8 cellular contexts compared by ENCODE assay signal in genomic region chr12:7935773-7936581, GRCh38. TPM values are rescaled to one million over a fixed set of nuclear protein-coding genes. Genes with fewer than 3 reads are reported as not detected.
DNase-seq lines count a peak whose midpoint lies in the region; TF ChIP-seq lines count a peak whose summit lies in the region.

SLC2A3 (minus strand) TSS chr12:7936187; CDS start chr12:7936034, 153 bp downstream.

- peaks cover 17% of the 10 kb centered on the region for H3K4me1 Mint-ChIP-seq in activated T-cell treated with anti-CD3 and anti-CD28 coated beads, Interleukin-2, amount 50 U/mL, for 24 hours (ENCODE audit: low read depth)

- CTCF ChIA-PET in PC-9 (lab: Charles Lee) = interaction anchor here (0.5 to 3.1 kb wide), 5 partner anchors 12 to 103 kb away, joined by 3 to 19 read pairs (median 7); no protein-coding TSS in a partner anchor

- H3K79me2 ChIP-seq in PC-9 (ENCODE audit: low read depth) = peaks cover 25% of the 10 kb centered on the region

- intact Hi-C loops in PC-9 (cut with micrococcal nuclease; ENCODE audit: unreplicated experiment) = loop anchor here (1.0 kb wide), 1 partner anchor 24 kb away; no protein-coding TSS in a partner anchor
- intact Hi-C loops in esophagus squamous epithelium (cut with DNase I) = loop anchor here (10.0 kb wide), 1 partner anchor 59 kb away; no protein-coding TSS in a partner anchor

- peaks cover 9% of the 10 kb centered on the region; the same call in 1 of the 2 replicates for H3K36me3 ChIP-seq in PC-9 (ENCODE audit: low read depth)
- H3K36me3 ChIP-seq in esophagus squamous epithelium = peaks cover 0 to 20% (median 0%) of the 10 kb centered on the region in 3 donors
- no peaks in the 10 kb centered on the region for H3K36me3 ChIP-seq in mucosa of stomach (ENCODE audit: control insufficient read depth, insufficient read depth, low read length)

- H3K27me3 ChIP-seq in PC-9 (ENCODE audit: insufficient read depth, low read depth) (no peaks in the 10 kb centered on the region), esophagus squamous epithelium (no peaks in the 10 kb centered on the region), mucosa of stomach (ENCODE audit: control insufficient read depth, insufficient read depth, low read length) (no peaks in the 10 kb centered on the region)

- H3K9me3 Mint-ChIP-seq in activated T-cell treated with anti-CD3 and anti-CD28 coated beads, Interleukin-2, amount 50 U/mL, for 24 hours = no peaks in the 10 kb centered on the region

- no peaks in the 10 kb centered on the region for H3K9me3 ChIP-seq in PC-9 (ENCODE audit: insufficient read depth, low read depth)
- no peaks in the 10 kb centered on the region for H3K9me3 ChIP-seq in esophagus squamous epithelium
- no peaks in the 10 kb centered on the region for H3K9me3 ChIP-seq in mucosa of stomach (ENCODE audit: control insufficient read depth, low read length)

- H3K4me3 Mint-ChIP-seq in activated T-cell treated with anti-CD3 and anti-CD28 coated beads, Interleukin-2, amount 50 U/mL, for 24 hours = no peak within 1 kb of the TSS

- peak within 1 kb of the TSS; percentile 32 for H2AFZ ChIP-seq in PC-9

- peak; percentile 75 for DNase-seq in DMS114 treated with DMSO at 0.1 percent for 48 hours (lab: John Stamatoyannopoulos, UW; ENCODE audit: unreplicated experiment)
- peak; percentile 87 for DNase-seq in HFF-Myc (ENCODE audit: extremely low read depth, low read depth)
- DNase-seq in PC-9 = peak; percentile 54 to 86
- peak; percentile 79 for DNase-seq in activated T-cell treated with anti-CD3 and anti-CD28 coated beads, Interleukin-2, amount 50 U/mL, for 24 hours
- peak; percentile 45 for DNase-seq in esophagus squamous epithelium (lab: John Stamatoyannopoulos, UW)
- DNase-seq in stimulated activated CD8-positive, alpha-beta memory T cell treated with anti-CD3 and anti-CD28 coated beads, Interleukin-7, amount 100 ng/mL, for 24 hours (ENCODE audit: low read depth) = peak; percentile 44
- no peak for DNase-seq in NCI-H1930 (lab: John Stamatoyannopoulos, UW)

- TF ChIP-seq CTCF in HFF-Myc (IDR thresholded peaks at IDR 0.05; ENCODE audit: low read depth, low read length, missing control alignments) (no peak), PC-9 (conservative IDR thresholded peaks at IDR 0.05) (no peak), esophagus squamous epithelium (IDR thresholded peaks at IDR 0.05) (no peak)

- no peaks in the 10 kb centered on the region for H3K36me3 Mint-ChIP-seq in activated T-cell treated with anti-CD3 and anti-CD28 coated beads, Interleukin-2, amount 50 U/mL, for 24 hours (ENCODE audit: low read depth)

- H3K9me2 ChIP-seq in PC-9 (ENCODE audit: insufficient read depth) = no peaks in the 10 kb centered on the region

- H3K4me2 ChIP-seq in PC-9 = peak within 1 kb of the TSS; percentile 71

- no peaks in the 10 kb centered on the region for H3K27me3 Mint-ChIP-seq in activated T-cell treated with anti-CD3 and anti-CD28 coated beads, Interleukin-2, amount 50 U/mL, for 24 hours

- BruUV-seq in PC-9 (replicated peaks; lab: Mats Ljungman, UMichigan) = TSS peak; percentile 86

- H3K27ac ChIP-seq in PC-9 (peak within 1 kb of the TSS; percentile 48), esophagus squamous epithelium (peak within 1 kb of the TSS; percentile 74 to 87 (median 82))

- WGBS in esophagus squamous epithelium, 2 donors = 4 to 12% methylated on average over 10 to 12 of the region's 13 CpGs

- H3K4me1 ChIP-seq in PC-9 (replicated peaks; ENCODE audit: insufficient read depth) (peaks cover 35% of the 10 kb centered on the region), esophagus squamous epithelium (peaks cover 0 to 27% (median 3%) of the 10 kb centered on the region in 3 donors), mucosa of stomach (ENCODE audit: control insufficient read depth, insufficient read depth, low read length) (peaks cover 7% of the 10 kb centered on the region)

- TF ChIP-seq POLR2A in esophagus squamous epithelium (IDR thresholded peaks at IDR 0.05) = peak in 2 of 4 donors; percentile 80 to 89

- H3K27ac Mint-ChIP-seq in activated T-cell treated with anti-CD3 and anti-CD28 coated beads, Interleukin-2, amount 50 U/mL, for 24 hours = no peak within 1 kb of the TSS

- H3K4me3 ChIP-seq in HFF-Myc (replicated peaks; ENCODE audit: low read depth, low read length) = peak within 1 kb of the TSS; percentile 67
- H3K4me3 ChIP-seq in PC-9 = peak within 1 kb of the TSS; percentile 59
- H3K4me3 ChIP-seq in esophagus squamous epithelium = peak within 1 kb of the TSS; percentile 24 to 68 (median 49)
- peak within 1 kb of the TSS; percentile 55 for H3K4me3 ChIP-seq in mucosa of stomach (ENCODE audit: low read length)

- H3K9ac ChIP-seq in mucosa of stomach (ENCODE audit: low read length) = peak within 1 kb of the TSS; percentile 67

- POLR2A ChIA-PET in PC-9 (lab: Charles Lee; ENCODE audit: unreplicated experiment) = interaction anchor here (0.5 to 1.5 kb wide), 9 partner anchors 14 to 105 kb away, joined by 3 to 44 read pairs (median 8); no protein-coding TSS in a partner anchor

- no peaks in the 10 kb centered on the region; the same call in 1 of the 2 replicates for H4K20me1 ChIP-seq in PC-9 (ENCODE audit: insufficient read depth)

- peaks cover 25% of the 10 kb centered on the region for H3F3A ChIP-seq in PC-9 (ENCODE audit: insufficient read depth, low read depth)

RNA-seq across cellular contexts. Expression of gene SLC2A3, which starts in this region (rescaled TPM):
- total RNA-seq in PC-9 (2021) (24.9 and 26.2 TPM in 2 replicates), esophagus squamous epithelium (1 to 10 TPM; 3.8 to 9.9 (median 4.4) TPM)

Comparison
In these comparisons a context has a peak if more than half of its experiments do, and no peak if none do; other contexts are left out.
1. DNase-seq: peak in DMS114 treated with DMSO at 0.1 percent for 48 hours (single experiment), HFF-Myc (single experiment), PC-9 (2 of 2), activated T-cell treated with anti-CD3 and anti-CD28 coated beads, Interleukin-2, amount 50 U/mL, for 24 hours (single experiment), esophagus squamous epithelium (single experiment) and stimulated activated CD8-positive, alpha-beta memory T cell treated with anti-CD3 and anti-CD28 coated beads, Interleukin-7, amount 100 ng/mL, for 24 hours (single experiment); none in NCI-H1930 (0 of 2).
2. Peak in every context shown above with its lines, with median percentiles within 50 percentile points of each other: H3K4me3 ChIP-seq.